Comparison of ENCODE assay signal across 9 cellular contexts in genomic region chr4:73434311-73434710, GRCh38. TPM values are rescaled to one million over a fixed set of nuclear protein-coding genes. Genes with fewer than 3 reads are reported as not detected.
DNase-seq lines count a peak whose midpoint lies in the region; ATAC-seq, FAIRE-seq and TF ChIP-seq lines count a peak whose summit lies in the region.
"Had no signal": no experiment of that assay in that cellular context is flagged by ENCODE, and none has a peak within 500 bp of the region (broad histone marks: within the 10 kb centered on the region; RNA-seq: fewer than 3 reads in every experiment).

No MANE protein-coding gene starts in this region.

- peak; percentile 35 for FAIRE-seq in D721Med (lab: Jason Lieb, UNC)

- intact Hi-C loops in left ventricle myocardium superior (cut with micrococcal nuclease) = no loop called here

- no peak for DNase-seq in D721Med (ENCODE audit: insufficient read length, low spot score)
- peak; percentile 65 for DNase-seq in OCI-M1 (lab: John Stamatoyannopoulos, UW)
- DNase-seq in iPS-NIHi7 (ENCODE audit: extremely low spot score) = peak; percentile 38
- DNase-seq in activated CD4-positive, alpha-beta T cell treated with anti-CD3 and anti-CD28 coated beads, Interleukin-2, amount 50 U/mL, for 4 hours = no peak
- DNase-seq in NCI-H187 treated with DMSO at 0.1 percent for 48 hours (lab: John Stamatoyannopoulos, UW) = no peak
- DNase-seq in left ventricle myocardium superior = no peak
- DNase-seq in activated CD4-positive, alpha-beta T cell treated with anti-CD3 and anti-CD28 coated beads, Interleukin-2, amount 50 U/mL, for 48 hours = no peak

- TF ChIP-seq CTCF in D721Med (IDR thresholded peaks at IDR 0.05; ENCODE audit: insufficient read depth, missing control alignments) = peak; percentile 32

- ATAC-seq in GM21619 (IDR thresholded peaks at IDR 0.05; ENCODE audit: unreplicated experiment) = peak; percentile 61
- no peak for ATAC-seq in left ventricle myocardium superior

RNA-seq across cellular contexts. Expression of gene AFP, which starts 1.7 kb away (rescaled TPM):
- total RNA-seq in left ventricle myocardium superior = not detected

RNA-seq across cellular contexts. Expression of gene ALB, which starts 30.2 kb away (rescaled TPM):
- total RNA-seq in left ventricle myocardium superior = not detected

RNA-seq across cellular contexts. Expression of gene AFM, which starts 47.2 kb away (rescaled TPM):
- total RNA-seq in left ventricle myocardium superior = not detected
- total RNA-seq: HT1080 had no signal

Comparison
In these comparisons a context has a peak if more than half of its experiments do, and no peak if none do; other contexts are left out.
1. DNase-seq: peak in OCI-M1 (single experiment) and iPS-NIHi7 (single experiment); none in D721Med (single experiment), activated CD4-positive, alpha-beta T cell treated with anti-CD3 and anti-CD28 coated beads, Interleukin-2, amount 50 U/mL, for 4 hours (0 of 2), NCI-H187 treated with DMSO at 0.1 percent for 48 hours (single experiment), left ventricle myocardium superior (single experiment) and activated CD4-positive, alpha-beta T cell treated with anti-CD3 and anti-CD28 coated beads, Interleukin-2, amount 50 U/mL, for 48 hours (0 of 2).